19 cellular contexts compared by ENCODE assay signal in the genomic region with DNA sequence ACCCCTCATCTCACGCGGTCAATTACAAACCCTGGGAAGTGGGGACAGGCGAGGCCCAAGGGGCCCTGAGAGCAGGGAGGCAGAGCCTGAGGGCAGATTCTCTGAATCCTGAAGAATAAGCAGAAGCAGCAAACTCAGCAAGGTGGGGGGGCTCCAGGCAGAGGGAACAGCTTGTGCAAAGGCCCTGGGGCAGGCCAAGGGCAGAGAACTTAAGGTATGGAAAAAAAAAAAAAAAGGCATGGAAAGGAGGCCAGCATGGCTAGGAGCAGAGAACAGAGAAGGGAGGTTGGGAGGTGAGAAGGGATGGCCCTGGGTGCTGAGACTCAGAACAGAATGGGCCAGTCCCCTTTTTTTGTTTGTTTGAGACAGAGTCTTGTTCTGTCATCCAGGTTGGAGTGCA. TPM values are rescaled to one million over a fixed set of nuclear protein-coding genes. Genes with fewer than 3 reads are reported as not detected.
DNase-seq lines count a peak whose midpoint lies in the region; ATAC-seq, FAIRE-seq and TF ChIP-seq lines count a peak whose summit lies in the region.
"Had no signal": no experiment of that assay in that cellular context is flagged by ENCODE, and none has a peak within 500 bp of the region (broad histone marks: within the 10 kb centered on the region; RNA-seq: fewer than 3 reads in every experiment).

No MANE protein-coding gene starts in this region.

- POLR2A ChIA-PET in K562 (lab: Yijun Ruan, JAX), result interaction anchor here (1.1 to 2.5 kb wide), 4 partner anchors 9 to 27 kb away, joined by 4 to 14 read pairs (median 8); no protein-coding TSS in a partner anchor

- no peak overlapping the region for H3K18ac ChIP-seq in mesenchymal stem cell (ENCODE audit: low read depth in 1 of 2, low read length in 2 of 2)

- H3K4me3 ChIP-seq in K562 (no peak overlapping the region), neural progenitor cell (no peak overlapping the region), mesenchymal stem cell (ENCODE audit: insufficient read depth in 1 of 2, low read depth in 1 of 2, low read length in 2 of 2) (no peak overlapping the region)
- H3K4me3 ChIP-seq: GM23248 had no signal

- H3K36me3 Mint-ChIP-seq in neural progenitor cell, result no peaks in the 10 kb centered on the region
- no peaks in the 10 kb centered on the region for H3K36me3 Mint-ChIP-seq in stimulated activated effector memory CD8-positive, alpha-beta T cell treated with anti-CD3 and anti-CD28 coated beads, Interleukin-12 subunit alpha, Interleukin-12 subunit beta, amount 100 ng/mL, for 72 hours

- in situ Hi-C loops in K562 (cut with MboI), result no loop called here

- no peak overlapping the region for H3K14ac ChIP-seq in mesenchymal stem cell (ENCODE audit: low read length in 2 of 2)

- no peak for TF ChIP-seq EP300 in K562 (IDR thresholded peaks at IDR 0.05; ENCODE audit: low read length)

- intact Hi-C loops in K562 (cut with micrococcal nuclease), result loop anchor here (2.0 to 10.0 kb wide), 2 partner anchors 32 to 212 kb away; no protein-coding TSS in a partner anchor

- H3K4me1 ChIP-seq in K562 (replicated peaks in 1 of 2; ENCODE audit: control insufficient read depth in 2 of 2, insufficient read depth in 2 of 2, low read length in 2 of 2) (peaks cover 40 to 73% of the 10 kb centered on the region in 2 experiments), neural progenitor cell (no peaks in the 10 kb centered on the region), mesenchymal stem cell (ENCODE audit: control insufficient read depth, insufficient read depth, low read depth, low read length) (peaks cover 5% of the 10 kb centered on the region)

- no TSS peak for BruUV-seq in K562 (replicated peaks; lab: Mats Ljungman, UMichigan)

- H3K23ac ChIP-seq in mesenchymal stem cell (ENCODE audit: low read length in 2 of 2), result no peak overlapping the region

- TF ChIP-seq POLR2A in K562 (conservative IDR thresholded peaks at IDR 0.05), result no peak

- H3K36me3 ChIP-seq in K562 (ENCODE audit: control insufficient read depth, insufficient read depth, low read length) (no peaks in the 10 kb centered on the region), neural progenitor cell (no peaks in the 10 kb centered on the region), mesenchymal stem cell (ENCODE audit: control insufficient read depth in 1 of 2, insufficient read depth in 2 of 2, low read depth in 1 of 2, low read length in 2 of 2) (peaks cover 0 to 3% of the 10 kb centered on the region in 2 experiments)

- H3K4ac ChIP-seq in mesenchymal stem cell (ENCODE audit: low read depth in 1 of 2, low read length in 2 of 2), result no peak overlapping the region

- no peak for TF ChIP-seq CTCF in K562 (IDR thresholded peaks at IDR 0.05 in 2 of 3, conservative IDR thresholded peaks at IDR 0.05 in 1 of 3; ENCODE audit: insufficient read depth in 2 of 3, low read depth in 1 of 3, low read length in 3 of 3)
- TF ChIP-seq CTCF in neural progenitor cell (IDR thresholded peaks at IDR 0.05), result no peak

- peaks cover 21% of the 10 kb centered on the region for H3K4me1 Mint-ChIP-seq in neural progenitor cell
- H3K4me1 Mint-ChIP-seq in stimulated activated effector memory CD8-positive, alpha-beta T cell treated with anti-CD3 and anti-CD28 coated beads, Interleukin-12 subunit alpha, Interleukin-12 subunit beta, amount 100 ng/mL, for 72 hours, result peaks cover 7% of the 10 kb centered on the region
- H3K4me1 Mint-ChIP-seq: CD4-positive, alpha-beta memory T cell had no signal

- no peak overlapping the region for H2AK5ac ChIP-seq in mesenchymal stem cell (ENCODE audit: low read length, severe bottlenecking)

- H4K91ac ChIP-seq in mesenchymal stem cell (ENCODE audit: low read length), result no peak overlapping the region

- no peaks in the 10 kb centered on the region for H3K9me1 ChIP-seq in K562 (ENCODE audit: control insufficient read depth, insufficient read depth, low read length)

- H2AFZ ChIP-seq in K562 (ENCODE audit: low read depth, low read length) (no peak overlapping the region), neural progenitor cell (replicated peaks) (no peak overlapping the region), mesenchymal stem cell (ENCODE audit: low read depth, low read length) (no peak overlapping the region)
- H2AFZ ChIP-seq: GM23248 had no signal

- no peaks in the 10 kb centered on the region for H3K79me2 ChIP-seq in K562 (ENCODE audit: control insufficient read depth, insufficient read depth, low read length)
- no peaks in the 10 kb centered on the region for H3K79me2 ChIP-seq in neural progenitor cell (ENCODE audit: low read depth)

- ATAC-seq in K562, result no peak
- ATAC-seq in stimulated activated effector memory CD8-positive, alpha-beta T cell treated with anti-CD3 and anti-CD28 coated beads, Interleukin-12 subunit alpha, Interleukin-12 subunit beta, amount 100 ng/mL, for 72 hours, result no peak
- no peak for ATAC-seq in GM21381 (IDR thresholded peaks at IDR 0.05; ENCODE audit: unreplicated experiment)
- ATAC-seq: HCT116 had no signal

- no peak for TF ChIP-seq RAD21 in K562 (CRISPR knock-in tag; conservative IDR thresholded peaks at IDR 0.05 in 1 of 2, IDR thresholded peaks at IDR 0.05 in 1 of 2)

- WGBS in K562 (ENCODE audit: insufficient coverage, low coverage, missing lambda C conversion rate), result 91% methylated on average over 3 of the region's 3 CpGs
- WGBS in mesenchymal stem cell, result 87% methylated on average over 3 of the region's 3 CpGs

- no peaks in the 10 kb centered on the region for H4K20me1 ChIP-seq in K562 (replicated peaks; ENCODE audit: control insufficient read depth, insufficient read depth, low read length)
- no peaks in the 10 kb centered on the region for H4K20me1 ChIP-seq in neural progenitor cell (ENCODE audit: low read depth)

- peaks cover 8% of the 10 kb centered on the region for H3K27me3 Mint-ChIP-seq in neural progenitor cell (ENCODE audit: insufficient read depth, low read depth)

- DNase-seq in K562 (ENCODE audit: extremely low read depth in 1 of 4, low spot score in 3 of 4) (no peak), neural progenitor cell (ENCODE audit: low spot score) (no peak), GM19240 (ENCODE audit: insufficient read length, low spot score) (no peak), mesenchymal stem cell (no peak)
- no peak for DNase-seq in stimulated activated effector memory CD8-positive, alpha-beta T cell treated with anti-CD3 and anti-CD28 coated beads, Interleukin-12 subunit alpha, Interleukin-12 subunit beta, amount 100 ng/mL, for 72 hours (ENCODE audit: low spot score in 2 of 2)
- DNase-seq: C1 segment of cervical spinal cord; Calu3; CD4-positive, alpha-beta memory T cell; COR-L47; DMS53; DND-41; GM23248; H9; HFFc6 had no signal

- CTCF ChIA-PET in K562 (lab: Yijun Ruan, JAX; ENCODE audit: low intra/inter-chr PET ratio), result no interaction called here

- H3K9me3 Mint-ChIP-seq in neural progenitor cell, result no peaks in the 10 kb centered on the region
- H3K9me3 Mint-ChIP-seq in stimulated activated effector memory CD8-positive, alpha-beta T cell treated with anti-CD3 and anti-CD28 coated beads, Interleukin-12 subunit alpha, Interleukin-12 subunit beta, amount 100 ng/mL, for 72 hours, result no peaks in the 10 kb centered on the region
- H3K9me3 Mint-ChIP-seq: CD4-positive, alpha-beta memory T cell; H9; HFFc6 had no signal

- H3K9ac ChIP-seq in K562 (ENCODE audit: insufficient read depth in 1 of 2, low read depth in 2 of 2, low read length in 2 of 2) (0 out of 4 replicates have a peak overlapping the region, but pooled peaks of 1 of the 2 experiments have one; percentile 29), neural progenitor cell (no peak overlapping the region), mesenchymal stem cell (ENCODE audit: low read length) (no peak overlapping the region)
- H3K9ac ChIP-seq: GM23248 had no signal

- no peak overlapping the region for H2BK12ac ChIP-seq in mesenchymal stem cell (ENCODE audit: low read length in 2 of 2)

- peak overlapping the region; percentile 95; the same call in 2 of the 3 replicates for H3K27ac ChIP-seq in K562 (ENCODE audit: extremely low read depth, low read depth, low read length)
- no peak overlapping the region for H3K27ac ChIP-seq in neural progenitor cell
- no peak overlapping the region for H3K27ac ChIP-seq in mesenchymal stem cell (ENCODE audit: low read length, poor library complexity, severe bottlenecking)
- H3K27ac ChIP-seq: GM23248 had no signal

- no peak overlapping the region for H4K8ac ChIP-seq in mesenchymal stem cell (ENCODE audit: low read length)

- H3F3A ChIP-seq in neural progenitor cell (ENCODE audit: low read depth), result peaks cover 12% of the 10 kb centered on the region

- no peaks in the 10 kb centered on the region for H3K79me1 ChIP-seq in mesenchymal stem cell (replicated peaks; ENCODE audit: low read length, poor library complexity, severe bottlenecking)

- H2BK120ac ChIP-seq in mesenchymal stem cell (ENCODE audit: low read depth, low read length), result no peak overlapping the region

- H3K27ac Mint-ChIP-seq in neural progenitor cell, result no peak overlapping the region
- peak overlapping the region; percentile 58 for H3K27ac Mint-ChIP-seq in stimulated activated effector memory CD8-positive, alpha-beta T cell treated with anti-CD3 and anti-CD28 coated beads, Interleukin-12 subunit alpha, Interleukin-12 subunit beta, amount 100 ng/mL, for 72 hours
- H3K27ac Mint-ChIP-seq: HFFc6 had no signal

- no peak overlapping the region for H2BK15ac ChIP-seq in mesenchymal stem cell (ENCODE audit: low read depth, poor library complexity, severe bottlenecking)

- H3K9me3 ChIP-seq in K562 (replicated peaks; ENCODE audit: control insufficient read depth, insufficient read depth, low read depth, low read length), result no peaks in the 10 kb centered on the region
- H3K9me3 ChIP-seq in neural progenitor cell (ENCODE audit: low read depth), result no peaks in the 10 kb centered on the region
- no peaks in the 10 kb centered on the region for H3K9me3 ChIP-seq in mesenchymal stem cell (ENCODE audit: control insufficient read depth, low read length)

- no peak overlapping the region for H2BK5ac ChIP-seq in mesenchymal stem cell (ENCODE audit: low read depth, low read length, poor library complexity, severe bottlenecking)

- no peak overlapping the region for H3K4me2 ChIP-seq in K562 (ENCODE audit: insufficient read depth, low read length)
- no peak overlapping the region for H3K4me2 ChIP-seq in neural progenitor cell
- no peak overlapping the region for H3K4me2 ChIP-seq in mesenchymal stem cell (ENCODE audit: low read length, poor library complexity, severe bottlenecking)

- peak overlapping the region; percentile 42 for H3K4me3 Mint-ChIP-seq in neural progenitor cell
- H3K4me3 Mint-ChIP-seq in stimulated activated effector memory CD8-positive, alpha-beta T cell treated with anti-CD3 and anti-CD28 coated beads, Interleukin-12 subunit alpha, Interleukin-12 subunit beta, amount 100 ng/mL, for 72 hours, result no peak overlapping the region
- H3K4me3 Mint-ChIP-seq: H9, HFFc6 had no signal

- H3K27me3 ChIP-seq in K562 (ENCODE audit: control insufficient read depth in 2 of 2, insufficient read depth in 2 of 2, low read length in 2 of 2), result no peaks in the 10 kb centered on the region
- no peaks in the 10 kb centered on the region for H3K27me3 ChIP-seq in neural progenitor cell
- H3K27me3 ChIP-seq in mesenchymal stem cell (ENCODE audit: control insufficient read depth in 1 of 2, insufficient read depth in 1 of 2, low read length in 2 of 2), result peaks cover 0 to 11% of the 10 kb centered on the region in 2 experiments

- FAIRE-seq in K562 (lab: Jason Lieb, UNC), result no peak
- FAIRE-seq: G401.6, GM12892, GM19239 had no signal

RNA-seq across cellular contexts. Expression of a gene that starts 32.8 kb away (rescaled TPM):
- 41.9 and 74.6 TPM in 2 replicates for total RNA-seq in K562 (2011; cell fraction: chromatin; rRNA removed; ENCODE audit: low replicate concordance)
- 31.5 and 35.9 TPM in 2 replicates for total RNA-seq in K562 (2011; cell fraction: nucleolus; rRNA removed)
- 35.6 and 54.7 TPM in 2 replicates for total RNA-seq in K562 (2011; cell fraction: nucleoplasm; rRNA removed)
- total RNA-seq in K562 (2014; rRNA removed) (14.3 and 18.0 TPM in 2 replicates), K562 (2014; rRNA removed; fragmentation: Illumina TruSeq; extraction: Trizol) (10.8 and 12.1 TPM in 2 replicates), K562 (2015; rRNA removed; fragmentation: Illumina TruSeq; extraction: Trizol) (19.8 and 23.5 TPM in 2 replicates), K562 (2021) (29.8 and 43.2 TPM in 2 replicates), neural progenitor cell (ENCODE audit: low replicate concordance) (16.1 and 27.2 TPM in 2 replicates)
- polyA plus RNA-seq in K562 (2011; rRNA removed) (3.2 and 4.2 TPM in 2 replicates), K562 (2014; fragmentation: Illumina TruSeq; extraction: Trizol) (22.3 and 22.7 TPM in 2 replicates), K562 (2014; fragmentation: Nextera tagmentation; extraction: Ambion mirVana) (under 1 TPM; 0.03 TPM), K562 (2014; rRNA removed) (19.2 and 27.2 TPM in 2 replicates)
- polyA plus RNA-seq in K562 (2011; cell fraction: cytosol; rRNA removed), result 3.5 and 8.3 TPM in 2 replicates
- 12.6 and 17.1 TPM in 2 replicates for polyA plus RNA-seq in K562 (2011; cell fraction: nucleus; rRNA removed)
- 25.7 and 34.0 TPM in 2 replicates for polyA plus RNA-seq in K562 (2012)
- polyA minus RNA-seq in K562 (2011; rRNA and poly(A)+ RNA removed), result 10.0 and 10.2 TPM in 2 replicates
- polyA minus RNA-seq in K562 (2011; cell fraction: cytosol; rRNA and poly(A)+ RNA removed), result 18.2 and 26.2 TPM in 2 replicates
- polyA minus RNA-seq in K562 (2011; cell fraction: nucleus; rRNA and poly(A)+ RNA removed), result 11.3 and 12.7 TPM in 2 replicates
- 45.5 TPM for polyA plus RNA-seq in mesenchymal stem cell (2013, experiment 1 of 2)
- 39.8 TPM for polyA plus RNA-seq in mesenchymal stem cell (2013, experiment 2 of 2)

RNA-seq across cellular contexts. Expression of a gene that starts 57.2 kb away (rescaled TPM):
- total RNA-seq in K562 (2011; cell fraction: chromatin; rRNA removed; ENCODE audit: low replicate concordance), result 15.8 and 38.3 TPM in 2 replicates
- total RNA-seq in K562 (2011; cell fraction: nucleolus; rRNA removed), result 22.5 and 24.8 TPM in 2 replicates
- total RNA-seq in K562 (2011; cell fraction: nucleoplasm; rRNA removed), result 13.9 and 14.8 TPM in 2 replicates
- total RNA-seq in K562 (2014; rRNA removed) (3.5 and 4.5 TPM in 2 replicates), K562 (2014; rRNA removed; fragmentation: Illumina TruSeq; extraction: Trizol) (1.4 and 1.5 TPM in 2 replicates), K562 (2015; rRNA removed; fragmentation: Illumina TruSeq; extraction: Trizol) (2.6 and 2.7 TPM in 2 replicates), K562 (2021) (13.4 and 14.2 TPM in 2 replicates), neural progenitor cell (ENCODE audit: low replicate concordance) (3.3 and 6.7 TPM in 2 replicates)
- polyA plus RNA-seq in K562 (2011; rRNA removed) (1.2 and 3.0 TPM in 2 replicates), K562 (2014; fragmentation: Illumina TruSeq; extraction: Trizol) (2.2 and 3.2 TPM in 2 replicates), K562 (2014; fragmentation: Nextera tagmentation; extraction: Ambion mirVana) (under 1 TPM; 0.25 to 0.31 TPM), K562 (2014; rRNA removed) (5.2 and 5.7 TPM in 2 replicates)
- polyA plus RNA-seq in K562 (2011; cell fraction: cytosol; rRNA removed), result 2.0 and 4.8 TPM in 2 replicates
- 3.8 and 7.6 TPM in 2 replicates for polyA plus RNA-seq in K562 (2011; cell fraction: nucleus; rRNA removed)
- 5.4 and 6.2 TPM in 2 replicates for polyA plus RNA-seq in K562 (2012)
- polyA minus RNA-seq in K562 (2011; rRNA and poly(A)+ RNA removed), result 1.7 and 2.2 TPM in 2 replicates
- 5.8 and 6.3 TPM in 2 replicates for polyA minus RNA-seq in K562 (2011; cell fraction: cytosol; rRNA and poly(A)+ RNA removed)
- polyA minus RNA-seq in K562 (2011; cell fraction: nucleus; rRNA and poly(A)+ RNA removed), result 5.0 and 6.2 TPM in 2 replicates
- 8.4 TPM for polyA plus RNA-seq in mesenchymal stem cell (2013, experiment 1 of 2)
- polyA plus RNA-seq in mesenchymal stem cell (2013, experiment 2 of 2), result 8.3 TPM
